16 cellular contexts compared by ENCODE assay signal in genomic region chr13:39538826-39539555, GRCh38.
A peak's percentile ranks its signal among the peaks of the same experiment; 100 is the strongest.
DNase-seq lines count a peak whose midpoint lies in the region; TF ChIP-seq lines count a peak whose summit lies in the region.
"Had no signal": no experiment of that assay in that cellular context is flagged by ENCODE, and none has a peak within 500 bp of the region (broad histone marks: within the 10 kb centered on the region; RNA-seq: fewer than 3 reads in every experiment).

No MANE protein-coding gene starts in this region.

- DNase-seq in EH (ENCODE audit: low read depth), result peak; percentile 80
- peak; percentile 94 for DNase-seq in NCI-H1092 (lab: John Stamatoyannopoulos, UW)
- DNase-seq in NCI-H748 (lab: John Stamatoyannopoulos, UW; ENCODE audit: unreplicated experiment), result peak; percentile 52
- DNase-seq in fibroblast of peridontal ligament (ENCODE audit: extremely low read depth), result peak; percentile 89
- no peak for DNase-seq in coronary artery (ENCODE audit: low spot score)
- DNase-seq in stimulated activated CD8-positive, alpha-beta memory T cell treated with anti-CD3 and anti-CD28 coated beads, Interleukin-4, amount 100 ng/mL, for 48 hours, result no peak
- no peak for DNase-seq in NCI-H82 (lab: John Stamatoyannopoulos, UW)
- DNase-seq in HuH-7.5 (ENCODE audit: low spot score), result no peak
- DNase-seq: activated naive CD8-positive, alpha-beta T cell treated with anti-CD3 and anti-CD28 coated beads, Interleukin-2, amount 10 ng/mL, durations not matched to agents 7 days and 5 days; activated T-cell treated with anti-CD3 and anti-CD28 coated beads for 4 hours; GF-D8; NCI-H226; stomach; T-helper 1 cell had no signal

- H3K4me3 ChIP-seq in coronary artery, result no peak overlapping the region
- H3K4me3 ChIP-seq: esophagus muscularis mucosa, stomach had no signal

- TF ChIP-seq CTCF in coronary artery (IDR thresholded peaks at IDR 0.05), result no peak

- no peak overlapping the region for H3K27ac ChIP-seq in coronary artery
- H3K27ac ChIP-seq: C4-2B, esophagus muscularis mucosa, stomach had no signal

Comparison
In these comparisons a context has a peak if more than half of its experiments do, and no peak if none do; other contexts are left out.
1. DNase-seq: peak in EH (single experiment), NCI-H1092 (single experiment), NCI-H748 (single experiment) and fibroblast of peridontal ligament (single experiment); none in coronary artery (single experiment), stimulated activated CD8-positive, alpha-beta memory T cell treated with anti-CD3 and anti-CD28 coated beads, Interleukin-4, amount 100 ng/mL, for 48 hours (single experiment), NCI-H82 (single experiment) and HuH-7.5 (single experiment).